In genomic region chr18:48566588-48566987, GRCh38 we compare ENCODE assay signal across 1 cellular context.
TF ChIP-seq lines count a peak whose summit lies in the region.

No MANE protein-coding gene starts in this region.

TF ChIP-seq in K562, 482 proteins besides CTCF, POLR2A, EP300 and RAD21 (continued from another document and continues in another):
- TF ChIP-seq ZBTB11 (CRISPR knock-in tag; IDR thresholded peaks at IDR 0.05) (peak in 1 of 3 experiments; percentile 55; a peak in 2 of 6 replicates), ZC3H8 (IDR thresholded peaks at IDR 0.05) (no peak), ZNF143 (CRISPR knock-in tag; IDR thresholded peaks at IDR 0.05) (no peak), MEF2D (tag; conservative IDR thresholded peaks at IDR 0.05; ENCODE audit: low read depth) (peak; percentile 92), ASH1L (IDR thresholded peaks at IDR 0.05; ENCODE audit: borderline replicate concordance, low read depth, partially characterized antibody) (no peak), ETV1 (tag; conservative IDR thresholded peaks at IDR 0.05; ENCODE audit: low read depth) (peak; percentile 82), SMAD4 (CRISPR knock-in tag; conservative IDR thresholded peaks at IDR 0.05) (peak; percentile 87), ZNF121 (CRISPR knock-in tag; conservative IDR thresholded peaks at IDR 0.05) (no peak), HOXB6 (CRISPR knock-in tag; IDR thresholded peaks at IDR 0.05; ENCODE audit: borderline replicate concordance) (no peak), HDAC6 (IDR thresholded peaks at IDR 0.05; ENCODE audit: low read depth, low read length) (no peak), DLX4 (CRISPR knock-in tag; IDR thresholded peaks at IDR 0.05) (no peak), ATF6 (CRISPR knock-in tag; IDR thresholded peaks at IDR 0.05) (no peak), POLR2G (IDR thresholded peaks at IDR 0.05; ENCODE audit: low read depth, low read length) (no peak), KDM1A (IDR thresholded peaks at IDR 0.05) (no peak), MCM3 (IDR thresholded peaks at IDR 0.05) (no peak), CBFA2T2 (conservative IDR thresholded peaks at IDR 0.05) (no peak), SMC3 (conservative IDR thresholded peaks at IDR 0.05; ENCODE audit: insufficient read depth, low read depth, low read length) (no peak), FOXK2 (conservative IDR thresholded peaks at IDR 0.05 in 1 of 2, IDR thresholded peaks at IDR 0.05 in 1 of 2; ENCODE audit: low read depth in 2 of 2) (no peak), NCOA2 (IDR thresholded peaks at IDR 0.05; ENCODE audit: partially characterized antibody in 2 of 2) (no peak), HBP1 (CRISPR knock-in tag; IDR thresholded peaks at IDR 0.05) (peak; percentile 62; the same call in 1 of the 2 replicates), DPF2 (IDR thresholded peaks at IDR 0.05) (peak; percentile 71), BMI1 (IDR thresholded peaks at IDR 0.05; ENCODE audit: low read length) (no peak), STAT5A (IDR thresholded peaks at IDR 0.05; ENCODE audit: borderline replicate concordance, low read length) (no peak), SREBF1 (IDR thresholded peaks at IDR 0.05; ENCODE audit: borderline replicate concordance, low read depth, low read length) (no peak), MAFK (IDR thresholded peaks at IDR 0.05; ENCODE audit: low read length) (peak; percentile 98), USF2 (CRISPR knock-in tag; IDR thresholded peaks at IDR 0.05) (no peak), LARP7 (IDR thresholded peaks at IDR 0.05) (no peak), RBM22 (IDR thresholded peaks at IDR 0.05; ENCODE audit: low read depth, low read length, poor library complexity, severe bottlenecking) (no peak), SIRT6 (IDR thresholded peaks at IDR 0.05; ENCODE audit: low read depth, low read length) (no peak), RUNX1 (IDR thresholded peaks at IDR 0.05; ENCODE audit: low read depth) (no peak), MEF2A (IDR thresholded peaks at IDR 0.05; ENCODE audit: control insufficient read depth, low read depth, low read length) (no peak), ZNF133 (CRISPR knock-in tag; IDR thresholded peaks at IDR 0.05) (no peak), NEUROD1 (IDR thresholded peaks at IDR 0.05; ENCODE audit: borderline replicate concordance, low read depth, low read length, partially characterized antibody) (no peak), ZNF75A (CRISPR knock-in tag; IDR thresholded peaks at IDR 0.05) (no peak), ZC3H11A (IDR thresholded peaks at IDR 0.05; ENCODE audit: low read depth, low read length) (no peak), ZNF197 (CRISPR knock-in tag; IDR thresholded peaks at IDR 0.05; ENCODE audit: low read depth) (0 out of 2 replicates have a peak, but pooled peaks have one; percentile 51), MTF1 (CRISPR knock-in tag; IDR thresholded peaks at IDR 0.05; ENCODE audit: borderline replicate concordance) (peak; percentile 61; the same call in 1 of the 2 replicates), DACH1 (IDR thresholded peaks at IDR 0.05; ENCODE audit: partially characterized antibody) (no peak)
- TF ChIP-seq, protein P1, sequence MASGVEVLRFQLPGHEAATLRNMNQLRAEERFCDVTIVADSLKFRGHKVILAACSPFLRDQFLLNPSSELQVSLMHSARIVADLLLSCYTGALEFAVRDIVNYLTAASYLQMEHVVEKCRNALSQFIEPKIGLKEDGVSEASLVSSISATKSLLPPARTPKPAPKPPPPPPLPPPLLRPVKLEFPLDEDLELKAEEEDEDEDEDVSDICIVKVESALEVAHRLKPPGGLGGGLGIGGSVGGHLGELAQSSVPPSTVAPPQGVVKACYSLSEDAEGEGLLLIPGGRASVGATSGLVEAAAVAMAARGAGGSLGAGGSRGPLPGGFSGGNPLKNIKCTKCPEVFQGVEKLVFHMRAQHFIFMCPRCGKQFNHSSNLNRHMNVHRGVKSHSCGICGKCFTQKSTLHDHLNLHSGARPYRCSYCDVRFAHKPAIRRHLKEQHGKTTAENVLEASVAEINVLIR (CRISPR knock-in tag; IDR thresholded peaks at IDR 0.05) = peak; percentile 61; the same call in 1 of the 2 replicates
- TF ChIP-seq, protein P2, sequence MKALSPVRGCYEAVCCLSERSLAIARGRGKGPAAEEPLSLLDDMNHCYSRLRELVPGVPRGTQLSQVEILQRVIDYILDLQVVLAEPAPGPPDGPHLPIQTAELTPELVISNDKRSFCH (CRISPR knock-in tag; IDR thresholded peaks at IDR 0.05) = no peak
- TF ChIP-seq, protein P2 (tag; IDR thresholded peaks at IDR 0.05) = 0 out of 2 replicates have a peak, but pooled peaks have one; percentile 29
- TF ChIP-seq, protein P3, sequence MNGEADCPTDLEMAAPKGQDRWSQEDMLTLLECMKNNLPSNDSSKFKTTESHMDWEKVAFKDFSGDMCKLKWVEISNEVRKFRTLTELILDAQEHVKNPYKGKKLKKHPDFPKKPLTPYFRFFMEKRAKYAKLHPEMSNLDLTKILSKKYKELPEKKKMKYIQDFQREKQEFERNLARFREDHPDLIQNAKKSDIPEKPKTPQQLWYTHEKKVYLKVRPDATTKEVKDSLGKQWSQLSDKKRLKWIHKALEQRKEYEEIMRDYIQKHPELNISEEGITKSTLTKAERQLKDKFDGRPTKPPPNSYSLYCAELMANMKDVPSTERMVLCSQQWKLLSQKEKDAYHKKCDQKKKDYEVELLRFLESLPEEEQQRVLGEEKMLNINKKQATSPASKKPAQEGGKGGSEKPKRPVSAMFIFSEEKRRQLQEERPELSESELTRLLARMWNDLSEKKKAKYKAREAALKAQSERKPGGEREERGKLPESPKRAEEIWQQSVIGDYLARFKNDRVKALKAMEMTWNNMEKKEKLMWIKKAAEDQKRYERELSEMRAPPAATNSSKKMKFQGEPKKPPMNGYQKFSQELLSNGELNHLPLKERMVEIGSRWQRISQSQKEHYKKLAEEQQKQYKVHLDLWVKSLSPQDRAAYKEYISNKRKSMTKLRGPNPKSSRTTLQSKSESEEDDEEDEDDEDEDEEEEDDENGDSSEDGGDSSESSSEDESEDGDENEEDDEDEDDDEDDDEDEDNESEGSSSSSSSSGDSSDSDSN (IDR thresholded peaks at IDR 0.05; ENCODE audit: borderline replicate concordance in 1 of 2, low read depth in 2 of 2, low read length in 2 of 2) = no peak
- TF ChIP-seq, protein P4, sequence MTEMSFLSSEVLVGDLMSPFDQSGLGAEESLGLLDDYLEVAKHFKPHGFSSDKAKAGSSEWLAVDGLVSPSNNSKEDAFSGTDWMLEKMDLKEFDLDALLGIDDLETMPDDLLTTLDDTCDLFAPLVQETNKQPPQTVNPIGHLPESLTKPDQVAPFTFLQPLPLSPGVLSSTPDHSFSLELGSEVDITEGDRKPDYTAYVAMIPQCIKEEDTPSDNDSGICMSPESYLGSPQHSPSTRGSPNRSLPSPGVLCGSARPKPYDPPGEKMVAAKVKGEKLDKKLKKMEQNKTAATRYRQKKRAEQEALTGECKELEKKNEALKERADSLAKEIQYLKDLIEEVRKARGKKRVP (CRISPR knock-in tag; IDR thresholded peaks at IDR 0.05) = 0 out of 2 replicates have a peak, but pooled peaks have one; percentile 58
- TF ChIP-seq, protein P5, sequence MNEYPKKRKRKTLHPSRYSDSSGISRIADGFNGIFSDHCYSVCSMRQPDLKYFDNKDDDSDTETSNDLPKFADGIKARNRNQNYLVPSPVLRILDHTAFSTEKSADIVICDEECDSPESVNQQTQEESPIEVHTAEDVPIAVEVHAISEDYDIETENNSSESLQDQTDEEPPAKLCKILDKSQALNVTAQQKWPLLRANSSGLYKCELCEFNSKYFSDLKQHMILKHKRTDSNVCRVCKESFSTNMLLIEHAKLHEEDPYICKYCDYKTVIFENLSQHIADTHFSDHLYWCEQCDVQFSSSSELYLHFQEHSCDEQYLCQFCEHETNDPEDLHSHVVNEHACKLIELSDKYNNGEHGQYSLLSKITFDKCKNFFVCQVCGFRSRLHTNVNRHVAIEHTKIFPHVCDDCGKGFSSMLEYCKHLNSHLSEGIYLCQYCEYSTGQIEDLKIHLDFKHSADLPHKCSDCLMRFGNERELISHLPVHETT (CRISPR knock-in tag; conservative IDR thresholded peaks at IDR 0.05 in 1 of 2, IDR thresholded peaks at IDR 0.05 in 1 of 2) = peak in 1 of 2 experiments; percentile 93; a peak in 2 of 4 replicates
- TF ChIP-seq, protein P6, sequence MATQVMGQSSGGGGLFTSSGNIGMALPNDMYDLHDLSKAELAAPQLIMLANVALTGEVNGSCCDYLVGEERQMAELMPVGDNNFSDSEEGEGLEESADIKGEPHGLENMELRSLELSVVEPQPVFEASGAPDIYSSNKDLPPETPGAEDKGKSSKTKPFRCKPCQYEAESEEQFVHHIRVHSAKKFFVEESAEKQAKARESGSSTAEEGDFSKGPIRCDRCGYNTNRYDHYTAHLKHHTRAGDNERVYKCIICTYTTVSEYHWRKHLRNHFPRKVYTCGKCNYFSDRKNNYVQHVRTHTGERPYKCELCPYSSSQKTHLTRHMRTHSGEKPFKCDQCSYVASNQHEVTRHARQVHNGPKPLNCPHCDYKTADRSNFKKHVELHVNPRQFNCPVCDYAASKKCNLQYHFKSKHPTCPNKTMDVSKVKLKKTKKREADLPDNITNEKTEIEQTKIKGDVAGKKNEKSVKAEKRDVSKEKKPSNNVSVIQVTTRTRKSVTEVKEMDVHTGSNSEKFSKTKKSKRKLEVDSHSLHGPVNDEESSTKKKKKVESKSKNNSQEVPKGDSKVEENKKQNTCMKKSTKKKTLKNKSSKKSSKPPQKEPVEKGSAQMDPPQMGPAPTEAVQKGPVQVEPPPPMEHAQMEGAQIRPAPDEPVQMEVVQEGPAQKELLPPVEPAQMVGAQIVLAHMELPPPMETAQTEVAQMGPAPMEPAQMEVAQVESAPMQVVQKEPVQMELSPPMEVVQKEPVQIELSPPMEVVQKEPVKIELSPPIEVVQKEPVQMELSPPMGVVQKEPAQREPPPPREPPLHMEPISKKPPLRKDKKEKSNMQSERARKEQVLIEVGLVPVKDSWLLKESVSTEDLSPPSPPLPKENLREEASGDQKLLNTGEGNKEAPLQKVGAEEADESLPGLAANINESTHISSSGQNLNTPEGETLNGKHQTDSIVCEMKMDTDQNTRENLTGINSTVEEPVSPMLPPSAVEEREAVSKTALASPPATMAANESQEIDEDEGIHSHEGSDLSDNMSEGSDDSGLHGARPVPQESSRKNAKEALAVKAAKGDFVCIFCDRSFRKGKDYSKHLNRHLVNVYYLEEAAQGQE (CRISPR knock-in tag; IDR thresholded peaks at IDR 0.05; ENCODE audit: low read depth) = no peak
- TF ChIP-seq, protein P7, sequence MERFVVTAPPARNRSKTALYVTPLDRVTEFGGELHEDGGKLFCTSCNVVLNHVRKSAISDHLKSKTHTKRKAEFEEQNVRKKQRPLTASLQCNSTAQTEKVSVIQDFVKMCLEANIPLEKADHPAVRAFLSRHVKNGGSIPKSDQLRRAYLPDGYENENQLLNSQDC (CRISPR knock-in tag; IDR thresholded peaks at IDR 0.05) = no peak
